ENCODE assay signal across 1 cellular context in the genomic region with DNA sequence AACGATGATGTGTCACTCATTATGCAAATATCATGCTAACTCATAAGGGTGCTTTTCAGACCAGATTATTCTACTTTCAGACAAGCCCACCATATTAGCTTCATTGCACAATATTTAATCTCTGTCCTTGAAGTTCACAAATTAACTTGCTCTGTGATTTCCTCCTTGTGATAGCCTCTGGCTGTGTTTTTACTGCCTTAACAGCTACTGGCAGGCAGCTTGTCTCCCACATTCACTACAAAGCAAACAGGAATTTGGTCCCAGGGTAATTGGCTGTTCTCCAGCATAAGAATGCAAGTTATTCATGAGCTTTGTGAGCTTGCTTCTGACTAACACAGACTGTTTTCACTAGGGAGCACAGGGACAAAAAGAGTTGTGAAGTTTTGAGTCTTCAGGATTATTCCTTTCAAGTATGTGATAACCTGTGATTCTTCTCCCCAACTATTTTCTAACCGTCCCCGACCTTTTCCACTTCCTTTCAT.
TF ChIP-seq lines count a peak whose summit lies in the region.

No MANE protein-coding gene starts in this region.

TF ChIP-seq in HepG2, 621 proteins besides CTCF, POLR2A, EP300 and RAD21 (continued from another document and continues in another):
- TF ChIP-seq TFE3 (CRISPR knock-in tag; IDR thresholded peaks at IDR 0.05) (peak; percentile 56), FOSL2 (CRISPR knock-in tag; IDR thresholded peaks at IDR 0.05) (peak; percentile 79), CERS6 (CRISPR knock-in tag; IDR thresholded peaks at IDR 0.05) (no peak), U2AF1 (optimal IDR thresholded peaks at IDR 0.05; ENCODE audit: low read depth, low read length) (no peak), CAMTA2 (CRISPR knock-in tag; IDR thresholded peaks at IDR 0.05; ENCODE audit: borderline replicate concordance) (no peak), ZNF652 (CRISPR knock-in tag; IDR thresholded peaks at IDR 0.05; ENCODE audit: borderline replicate concordance, low read depth) (peak; percentile 41; the same call in 1 of the 2 replicates), SIX4 (CRISPR knock-in tag; IDR thresholded peaks at IDR 0.05) (no peak), DNMT3B (CRISPR knock-in tag; conservative IDR thresholded peaks at IDR 0.05) (no peak), ATRX (CRISPR knock-in tag; IDR thresholded peaks at IDR 0.05; ENCODE audit: borderline replicate concordance) (no peak), GABPB1 (CRISPR knock-in tag; IDR thresholded peaks at IDR 0.05) (peak; percentile 30; the same call in 1 of the 2 replicates), ZNF143 (CRISPR knock-in tag; IDR thresholded peaks at IDR 0.05) (no peak), PAX8 (CRISPR knock-in tag; IDR thresholded peaks at IDR 0.05; ENCODE audit: borderline replicate concordance) (no peak), ZNF878 (CRISPR knock-in tag; IDR thresholded peaks at IDR 0.05) (peak; percentile 49; the same call in 1 of the 2 replicates), ZSCAN25 (CRISPR knock-in tag; IDR thresholded peaks at IDR 0.05) (no peak), ZBTB44 (CRISPR knock-in tag; IDR thresholded peaks at IDR 0.05) (no peak), ZFAT (CRISPR knock-in tag; conservative IDR thresholded peaks at IDR 0.05) (no peak), ATF3 (CRISPR knock-in tag; IDR thresholded peaks at IDR 0.05) (no peak), EZH2 (conservative IDR thresholded peaks at IDR 0.05; ENCODE audit: low read depth, low read length) (no peak), ZNF572 (CRISPR knock-in tag; IDR thresholded peaks at IDR 0.05) (no peak), ZNF343 (CRISPR knock-in tag; IDR thresholded peaks at IDR 0.05) (no peak), RFX5 (IDR thresholded peaks at IDR 0.05; ENCODE audit: low read depth, low read length) (no peak; the same call in 1 of the 2 replicates), AFF4 (CRISPR knock-in tag; IDR thresholded peaks at IDR 0.05) (no peak), JUND (CRISPR knock-in tag; IDR thresholded peaks at IDR 0.05) (no peak)
- TF ChIP-seq, protein P1, sequence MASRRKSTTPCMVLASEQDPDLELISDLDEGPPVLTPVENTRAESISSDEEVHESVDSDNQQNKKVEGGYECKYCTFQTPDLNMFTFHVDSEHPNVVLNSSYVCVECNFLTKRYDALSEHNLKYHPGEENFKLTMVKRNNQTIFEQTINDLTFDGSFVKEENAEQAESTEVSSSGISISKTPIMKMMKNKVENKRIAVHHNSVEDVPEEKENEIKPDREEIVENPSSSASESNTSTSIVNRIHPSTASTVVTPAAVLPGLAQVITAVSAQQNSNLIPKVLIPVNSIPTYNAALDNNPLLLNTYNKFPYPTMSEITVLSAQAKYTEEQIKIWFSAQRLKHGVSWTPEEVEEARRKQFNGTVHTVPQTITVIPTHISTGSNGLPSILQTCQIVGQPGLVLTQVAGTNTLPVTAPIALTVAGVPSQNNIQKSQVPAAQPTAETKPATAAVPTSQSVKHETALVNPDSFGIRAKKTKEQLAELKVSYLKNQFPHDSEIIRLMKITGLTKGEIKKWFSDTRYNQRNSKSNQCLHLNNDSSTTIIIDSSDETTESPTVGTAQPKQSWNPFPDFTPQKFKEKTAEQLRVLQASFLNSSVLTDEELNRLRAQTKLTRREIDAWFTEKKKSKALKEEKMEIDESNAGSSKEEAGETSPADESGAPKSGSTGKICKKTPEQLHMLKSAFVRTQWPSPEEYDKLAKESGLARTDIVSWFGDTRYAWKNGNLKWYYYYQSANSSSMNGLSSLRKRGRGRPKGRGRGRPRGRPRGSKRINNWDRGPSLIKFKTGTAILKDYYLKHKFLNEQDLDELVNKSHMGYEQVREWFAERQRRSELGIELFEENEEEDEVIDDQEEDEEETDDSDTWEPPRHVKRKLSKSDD (CRISPR knock-in tag; IDR thresholded peaks at IDR 0.05; ENCODE audit: low read depth): peak; percentile 58; the same call in 1 of the 2 replicates
- TF ChIP-seq, protein P2, sequence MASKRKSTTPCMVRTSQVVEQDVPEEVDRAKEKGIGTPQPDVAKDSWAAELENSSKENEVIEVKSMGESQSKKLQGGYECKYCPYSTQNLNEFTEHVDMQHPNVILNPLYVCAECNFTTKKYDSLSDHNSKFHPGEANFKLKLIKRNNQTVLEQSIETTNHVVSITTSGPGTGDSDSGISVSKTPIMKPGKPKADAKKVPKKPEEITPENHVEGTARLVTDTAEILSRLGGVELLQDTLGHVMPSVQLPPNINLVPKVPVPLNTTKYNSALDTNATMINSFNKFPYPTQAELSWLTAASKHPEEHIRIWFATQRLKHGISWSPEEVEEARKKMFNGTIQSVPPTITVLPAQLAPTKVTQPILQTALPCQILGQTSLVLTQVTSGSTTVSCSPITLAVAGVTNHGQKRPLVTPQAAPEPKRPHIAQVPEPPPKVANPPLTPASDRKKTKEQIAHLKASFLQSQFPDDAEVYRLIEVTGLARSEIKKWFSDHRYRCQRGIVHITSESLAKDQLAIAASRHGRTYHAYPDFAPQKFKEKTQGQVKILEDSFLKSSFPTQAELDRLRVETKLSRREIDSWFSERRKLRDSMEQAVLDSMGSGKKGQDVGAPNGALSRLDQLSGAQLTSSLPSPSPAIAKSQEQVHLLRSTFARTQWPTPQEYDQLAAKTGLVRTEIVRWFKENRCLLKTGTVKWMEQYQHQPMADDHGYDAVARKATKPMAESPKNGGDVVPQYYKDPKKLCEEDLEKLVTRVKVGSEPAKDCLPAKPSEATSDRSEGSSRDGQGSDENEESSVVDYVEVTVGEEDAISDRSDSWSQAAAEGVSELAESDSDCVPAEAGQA (IDR thresholded peaks at IDR 0.05; ENCODE audit: low read depth): no peak
- TF ChIP-seq, protein P2 (CRISPR knock-in tag; IDR thresholded peaks at IDR 0.05; ENCODE audit: borderline replicate concordance): no peak
- TF ChIP-seq, protein P3, sequence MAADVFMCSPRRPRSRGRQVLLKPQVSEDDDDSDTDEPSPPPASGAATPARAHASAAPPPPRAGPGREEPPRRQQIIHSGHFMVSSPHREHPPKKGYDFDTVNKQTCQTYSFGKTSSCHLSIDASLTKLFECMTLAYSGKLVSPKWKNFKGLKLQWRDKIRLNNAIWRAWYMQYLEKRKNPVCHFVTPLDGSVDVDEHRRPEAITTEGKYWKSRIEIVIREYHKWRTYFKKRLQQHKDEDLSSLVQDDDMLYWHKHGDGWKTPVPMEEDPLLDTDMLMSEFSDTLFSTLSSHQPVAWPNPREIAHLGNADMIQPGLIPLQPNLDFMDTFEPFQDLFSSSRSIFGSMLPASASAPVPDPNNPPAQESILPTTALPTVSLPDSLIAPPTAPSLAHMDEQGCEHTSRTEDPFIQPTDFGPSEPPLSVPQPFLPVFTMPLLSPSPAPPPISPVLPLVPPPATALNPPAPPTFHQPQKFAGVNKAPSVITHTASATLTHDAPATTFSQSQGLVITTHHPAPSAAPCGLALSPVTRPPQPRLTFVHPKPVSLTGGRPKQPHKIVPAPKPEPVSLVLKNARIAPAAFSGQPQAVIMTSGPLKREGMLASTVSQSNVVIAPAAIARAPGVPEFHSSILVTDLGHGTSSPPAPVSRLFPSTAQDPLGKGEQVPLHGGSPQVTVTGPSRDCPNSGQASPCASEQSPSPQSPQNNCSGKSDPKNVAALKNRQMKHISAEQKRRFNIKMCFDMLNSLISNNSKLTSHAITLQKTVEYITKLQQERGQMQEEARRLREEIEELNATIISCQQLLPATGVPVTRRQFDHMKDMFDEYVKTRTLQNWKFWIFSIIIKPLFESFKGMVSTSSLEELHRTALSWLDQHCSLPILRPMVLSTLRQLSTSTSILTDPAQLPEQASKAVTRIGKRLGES (CRISPR knock-in tag; IDR thresholded peaks at IDR 0.05; ENCODE audit: borderline replicate concordance): no peak
- TF ChIP-seq, protein P4, sequence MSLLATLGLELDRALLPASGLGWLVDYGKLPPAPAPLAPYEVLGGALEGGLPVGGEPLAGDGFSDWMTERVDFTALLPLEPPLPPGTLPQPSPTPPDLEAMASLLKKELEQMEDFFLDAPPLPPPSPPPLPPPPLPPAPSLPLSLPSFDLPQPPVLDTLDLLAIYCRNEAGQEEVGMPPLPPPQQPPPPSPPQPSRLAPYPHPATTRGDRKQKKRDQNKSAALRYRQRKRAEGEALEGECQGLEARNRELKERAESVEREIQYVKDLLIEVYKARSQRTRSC (CRISPR knock-in tag; IDR thresholded peaks at IDR 0.05; ENCODE audit: low read depth): no peak
- TF ChIP-seq, protein P5, sequence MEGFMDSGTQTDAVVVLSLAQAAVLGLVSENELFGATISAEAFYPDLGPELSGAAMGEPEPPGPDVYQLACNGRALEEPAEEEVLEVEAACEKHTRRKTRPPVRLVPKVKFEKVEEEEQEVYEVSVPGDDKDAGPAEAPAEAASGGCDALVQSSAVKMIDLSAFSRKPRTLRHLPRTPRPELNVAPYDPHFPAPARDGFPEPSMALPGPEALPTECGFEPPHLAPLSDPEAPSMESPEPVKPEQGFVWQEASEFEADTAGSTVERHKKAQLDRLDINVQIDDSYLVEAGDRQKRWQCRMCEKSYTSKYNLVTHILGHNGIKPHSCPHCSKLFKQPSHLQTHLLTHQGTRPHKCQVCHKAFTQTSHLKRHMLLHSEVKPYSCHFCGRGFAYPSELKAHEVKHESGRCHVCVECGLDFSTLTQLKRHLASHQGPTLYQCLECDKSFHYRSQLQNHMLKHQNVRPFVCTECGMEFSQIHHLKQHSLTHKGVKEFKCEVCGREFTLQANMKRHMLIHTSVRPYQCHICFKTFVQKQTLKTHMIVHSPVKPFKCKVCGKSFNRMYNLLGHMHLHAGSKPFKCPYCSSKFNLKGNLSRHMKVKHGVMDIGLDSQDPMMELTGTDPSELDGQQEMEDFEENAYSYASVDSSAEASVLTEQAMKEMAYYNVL (CRISPR knock-in tag; IDR thresholded peaks at IDR 0.05; ENCODE audit: borderline replicate concordance): peak; percentile 86; the same call in 1 of the 2 replicates
